In the genomic region with DNA sequence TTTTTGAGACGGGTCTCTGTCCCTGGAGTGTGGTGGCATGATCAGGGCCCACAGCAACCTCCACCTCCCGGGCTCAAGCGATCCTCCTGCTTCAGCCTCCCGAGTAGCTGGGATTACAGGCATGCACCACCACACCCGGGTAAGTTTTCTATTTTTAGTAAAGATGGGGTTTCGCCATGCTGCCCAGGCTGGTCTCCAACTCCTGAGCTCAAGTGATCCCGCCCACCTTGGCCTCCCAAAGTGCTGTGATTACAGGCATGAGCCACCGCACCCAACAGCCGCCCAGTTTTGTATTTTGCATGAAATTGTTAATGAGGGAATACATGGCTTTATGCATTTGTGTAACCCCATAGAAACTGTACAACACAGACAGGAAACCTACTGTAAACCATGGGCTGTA, we compare ENCODE assay signal across 1 cellular context.
TF ChIP-seq lines count a peak whose summit lies in the region.

No MANE protein-coding gene starts in this region.

TF ChIP-seq in WTC11, 78 proteins besides CTCF, POLR2A, EP300 and RAD21:
- TF ChIP-seq ZNF219 (CRISPR knock-in tag; IDR thresholded peaks at IDR 0.05; ENCODE audit: borderline replicate concordance), result no peak
- no peak for TF ChIP-seq SP1 (CRISPR knock-in tag; conservative IDR thresholded peaks at IDR 0.05)
- TF ChIP-seq GRHL2 (CRISPR knock-in tag; IDR thresholded peaks at IDR 0.05; ENCODE audit: insufficient replicate concordance, severe bottlenecking), result no peak
- TF ChIP-seq, protein P1, sequence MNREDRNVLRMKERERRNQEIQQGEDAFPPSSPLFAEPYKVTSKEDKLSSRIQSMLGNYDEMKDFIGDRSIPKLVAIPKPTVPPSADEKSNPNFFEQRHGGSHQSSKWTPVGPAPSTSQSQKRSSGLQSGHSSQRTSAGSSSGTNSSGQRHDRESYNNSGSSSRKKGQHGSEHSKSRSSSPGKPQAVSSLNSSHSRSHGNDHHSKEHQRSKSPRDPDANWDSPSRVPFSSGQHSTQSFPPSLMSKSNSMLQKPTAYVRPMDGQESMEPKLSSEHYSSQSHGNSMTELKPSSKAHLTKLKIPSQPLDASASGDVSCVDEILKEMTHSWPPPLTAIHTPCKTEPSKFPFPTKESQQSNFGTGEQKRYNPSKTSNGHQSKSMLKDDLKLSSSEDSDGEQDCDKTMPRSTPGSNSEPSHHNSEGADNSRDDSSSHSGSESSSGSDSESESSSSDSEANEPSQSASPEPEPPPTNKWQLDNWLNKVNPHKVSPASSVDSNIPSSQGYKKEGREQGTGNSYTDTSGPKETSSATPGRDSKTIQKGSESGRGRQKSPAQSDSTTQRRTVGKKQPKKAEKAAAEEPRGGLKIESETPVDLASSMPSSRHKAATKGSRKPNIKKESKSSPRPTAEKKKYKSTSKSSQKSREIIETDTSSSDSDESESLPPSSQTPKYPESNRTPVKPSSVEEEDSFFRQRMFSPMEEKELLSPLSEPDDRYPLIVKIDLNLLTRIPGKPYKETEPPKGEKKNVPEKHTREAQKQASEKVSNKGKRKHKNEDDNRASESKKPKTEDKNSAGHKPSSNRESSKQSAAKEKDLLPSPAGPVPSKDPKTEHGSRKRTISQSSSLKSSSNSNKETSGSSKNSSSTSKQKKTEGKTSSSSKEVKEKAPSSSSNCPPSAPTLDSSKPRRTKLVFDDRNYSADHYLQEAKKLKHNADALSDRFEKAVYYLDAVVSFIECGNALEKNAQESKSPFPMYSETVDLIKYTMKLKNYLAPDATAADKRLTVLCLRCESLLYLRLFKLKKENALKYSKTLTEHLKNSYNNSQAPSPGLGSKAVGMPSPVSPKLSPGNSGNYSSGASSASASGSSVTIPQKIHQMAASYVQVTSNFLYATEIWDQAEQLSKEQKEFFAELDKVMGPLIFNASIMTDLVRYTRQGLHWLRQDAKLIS (CRISPR knock-in tag; IDR thresholded peaks at IDR 0.05; ENCODE audit: borderline replicate concordance), result no peak
- TF ChIP-seq, protein P2, sequence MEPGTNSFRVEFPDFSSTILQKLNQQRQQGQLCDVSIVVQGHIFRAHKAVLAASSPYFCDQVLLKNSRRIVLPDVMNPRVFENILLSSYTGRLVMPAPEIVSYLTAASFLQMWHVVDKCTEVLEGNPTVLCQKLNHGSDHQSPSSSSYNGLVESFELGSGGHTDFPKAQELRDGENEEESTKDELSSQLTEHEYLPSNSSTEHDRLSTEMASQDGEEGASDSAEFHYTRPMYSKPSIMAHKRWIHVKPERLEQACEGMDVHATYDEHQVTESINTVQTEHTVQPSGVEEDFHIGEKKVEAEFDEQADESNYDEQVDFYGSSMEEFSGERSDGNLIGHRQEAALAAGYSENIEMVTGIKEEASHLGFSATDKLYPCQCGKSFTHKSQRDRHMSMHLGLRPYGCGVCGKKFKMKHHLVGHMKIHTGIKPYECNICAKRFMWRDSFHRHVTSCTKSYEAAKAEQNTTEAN (CRISPR knock-in tag; IDR thresholded peaks at IDR 0.05), result no peak
- no peak for TF ChIP-seq RELA (CRISPR knock-in tag; IDR thresholded peaks at IDR 0.05; ENCODE audit: borderline replicate concordance)
- TF ChIP-seq, protein P3, sequence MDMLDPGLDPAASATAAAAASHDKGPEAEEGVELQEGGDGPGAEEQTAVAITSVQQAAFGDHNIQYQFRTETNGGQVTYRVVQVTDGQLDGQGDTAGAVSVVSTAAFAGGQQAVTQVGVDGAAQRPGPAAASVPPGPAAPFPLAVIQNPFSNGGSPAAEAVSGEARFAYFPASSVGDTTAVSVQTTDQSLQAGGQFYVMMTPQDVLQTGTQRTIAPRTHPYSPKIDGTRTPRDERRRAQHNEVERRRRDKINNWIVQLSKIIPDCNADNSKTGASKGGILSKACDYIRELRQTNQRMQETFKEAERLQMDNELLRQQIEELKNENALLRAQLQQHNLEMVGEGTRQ (CRISPR knock-in tag; IDR thresholded peaks at IDR 0.05), result no peak
- TF ChIP-seq CDX4 (CRISPR knock-in tag; IDR thresholded peaks at IDR 0.05; ENCODE audit: borderline replicate concordance), result no peak
- TF ChIP-seq GABPB1 (CRISPR knock-in tag; IDR thresholded peaks at IDR 0.05), result no peak
- no peak for TF ChIP-seq NR2C2 (CRISPR knock-in tag; IDR thresholded peaks at IDR 0.05)
- TF ChIP-seq, protein P4, sequence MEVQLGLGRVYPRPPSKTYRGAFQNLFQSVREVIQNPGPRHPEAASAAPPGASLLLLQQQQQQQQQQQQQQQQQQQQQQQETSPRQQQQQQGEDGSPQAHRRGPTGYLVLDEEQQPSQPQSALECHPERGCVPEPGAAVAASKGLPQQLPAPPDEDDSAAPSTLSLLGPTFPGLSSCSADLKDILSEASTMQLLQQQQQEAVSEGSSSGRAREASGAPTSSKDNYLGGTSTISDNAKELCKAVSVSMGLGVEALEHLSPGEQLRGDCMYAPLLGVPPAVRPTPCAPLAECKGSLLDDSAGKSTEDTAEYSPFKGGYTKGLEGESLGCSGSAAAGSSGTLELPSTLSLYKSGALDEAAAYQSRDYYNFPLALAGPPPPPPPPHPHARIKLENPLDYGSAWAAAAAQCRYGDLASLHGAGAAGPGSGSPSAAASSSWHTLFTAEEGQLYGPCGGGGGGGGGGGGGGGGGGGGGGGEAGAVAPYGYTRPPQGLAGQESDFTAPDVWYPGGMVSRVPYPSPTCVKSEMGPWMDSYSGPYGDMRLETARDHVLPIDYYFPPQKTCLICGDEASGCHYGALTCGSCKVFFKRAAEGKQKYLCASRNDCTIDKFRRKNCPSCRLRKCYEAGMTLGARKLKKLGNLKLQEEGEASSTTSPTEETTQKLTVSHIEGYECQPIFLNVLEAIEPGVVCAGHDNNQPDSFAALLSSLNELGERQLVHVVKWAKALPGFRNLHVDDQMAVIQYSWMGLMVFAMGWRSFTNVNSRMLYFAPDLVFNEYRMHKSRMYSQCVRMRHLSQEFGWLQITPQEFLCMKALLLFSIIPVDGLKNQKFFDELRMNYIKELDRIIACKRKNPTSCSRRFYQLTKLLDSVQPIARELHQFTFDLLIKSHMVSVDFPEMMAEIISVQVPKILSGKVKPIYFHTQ (CRISPR knock-in tag; IDR thresholded peaks at IDR 0.05), result no peak
- no peak for TF ChIP-seq ZNF423 (CRISPR knock-in tag; IDR thresholded peaks at IDR 0.05)
- TF ChIP-seq ZNF671 (CRISPR knock-in tag; IDR thresholded peaks at IDR 0.05), result no peak
